ENCODE assay signal across 23 cellular contexts in the genomic region with DNA sequence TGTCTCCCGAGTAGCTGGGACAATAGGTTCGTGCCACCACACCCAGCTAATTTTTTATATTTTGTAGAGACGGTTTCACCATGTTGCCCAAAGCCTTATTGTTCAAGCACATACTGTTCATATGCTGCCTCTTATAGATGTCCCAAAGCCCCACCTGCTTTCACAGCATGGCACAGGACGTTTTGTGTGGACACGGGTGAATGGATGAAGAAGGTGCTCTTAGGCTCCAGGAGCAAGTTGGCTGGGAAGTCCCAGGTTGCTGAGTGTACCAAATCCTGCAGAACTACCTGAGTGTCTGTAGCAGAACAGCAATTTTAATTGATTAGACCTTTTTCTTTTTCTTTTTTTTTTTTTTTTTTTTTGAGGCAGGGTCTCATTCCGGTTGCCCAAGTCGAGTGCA. TPM values are rescaled to one million over a fixed set of nuclear protein-coding genes. Genes with fewer than 3 reads are reported as not detected.
"Had no signal": no experiment of that assay in that cellular context is flagged by ENCODE, and none has a peak within 500 bp of the region (broad histone marks: within the 10 kb centered on the region; RNA-seq: fewer than 3 reads in every experiment).

No MANE protein-coding gene starts in this region.

- H3K27ac ChIP-seq: coronary artery, psoas muscle, right lobe of liver, testis had no signal

- H3K9me3 Mint-ChIP-seq: naive B cell, nephron progenitor cell had no signal

- H3K27me3 Mint-ChIP-seq: naive B cell had no signal

- H3K4me3 Mint-ChIP-seq: naive B cell, nephron progenitor cell had no signal

- DNase-seq: effector CD4-positive, alpha-beta T cell; foreskin melanocyte; head of caudate nucleus; kidney; left cardiac atrium; mesendoderm; naive B cell; nephron progenitor cell; psoas muscle; retina; stimulated activated CD4-positive, alpha-beta T cell treated with anti-CD3 and anti-CD28 coated beads, Interleukin-2, amount 100 ng/mL, for 24 hours; stimulated activated naive CD4-positive, alpha-beta T cell treated with Interleukin-2 at 50 U/mL for 16 hours; testis had no signal

- H3K27ac Mint-ChIP-seq: nephron progenitor cell had no signal

- H3K4me3 ChIP-seq: coronary artery, hepatocyte, psoas muscle, right lobe of liver, testis, transverse colon had no signal

- H3K4me1 ChIP-seq: psoas muscle, right lobe of liver, testis had no signal

- ATAC-seq: left cardiac atrium, psoas muscle had no signal

- H3K27me3 ChIP-seq: hepatocyte, right lobe of liver, testis, transverse colon had no signal

- H3K9me3 ChIP-seq: psoas muscle, right lobe of liver, testis, transverse colon had no signal

RNA-seq across cellular contexts. Expression of a gene that starts 10.5 kb away (rescaled TPM):
- total RNA-seq: chondrocyte, kidney, left cardiac atrium, liver, lung microvascular endothelial cell, osteoblast, psoas muscle, right lobe of liver, transverse colon, urinary bladder had no signal
- polyA plus RNA-seq: esophagus, hepatocyte, liver, psoas muscle had no signal
